ENCODE assay signal across 22 cellular contexts in the genomic region with DNA sequence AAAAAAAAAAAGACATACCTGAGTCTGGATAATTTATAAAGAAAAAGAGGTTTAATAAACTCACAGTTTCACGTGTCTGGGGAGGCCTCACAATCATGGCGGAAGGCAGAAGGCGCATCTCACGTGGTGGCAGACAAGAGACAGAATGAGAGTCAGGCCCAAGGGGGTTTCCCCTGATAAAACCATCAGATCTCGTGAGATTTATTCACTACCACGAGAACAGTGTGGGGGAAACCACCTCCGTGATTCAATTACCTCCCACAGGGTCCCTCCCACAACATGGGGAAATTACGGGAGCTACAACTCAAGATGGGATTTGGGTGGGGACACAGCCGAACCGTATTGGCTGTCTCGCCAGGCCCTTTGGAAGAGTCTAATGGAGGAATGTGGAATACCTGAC. TPM values are rescaled to one million over a fixed set of nuclear protein-coding genes. Genes with fewer than 3 reads are reported as not detected.
"Had no signal": no experiment of that assay in that cellular context is flagged by ENCODE, and none has a peak within 500 bp of the region (broad histone marks: within the 10 kb centered on the region; RNA-seq: fewer than 3 reads in every experiment).

No MANE protein-coding gene starts in this region.

- H3K27me3 ChIP-seq: right atrium auricular region had no signal

- DNase-seq: activated CD4-positive, alpha-beta T cell treated with anti-CD3 and anti-CD28 coated beads, Interleukin-2, amount 10 ng/mL, durations not matched to agents 7 days and 5 days; activated effector memory CD4-positive, alpha-beta T cell treated with Interleukin-2 at 50 U/mL for 16 hours; activated naive CD8-positive, alpha-beta T cell treated with anti-CD3 and anti-CD28 coated beads, Interleukin-2, amount 10 ng/mL, durations not matched to agents 7 days and 5 days; anterior cingulate cortex; cortex of kidney; effector CD4-positive, alpha-beta T cell; esophagus squamous epithelium; kidney glomerular epithelial cell; left ventricle myocardium superior; mesendoderm; stimulated activated CD4-positive, alpha-beta T cell treated with anti-CD3 and anti-CD28 coated beads, Interleukin-15, amount 100 ng/mL, for 24 hours; stimulated activated CD4-positive, alpha-beta T cell treated with anti-CD3 and anti-CD28 coated beads, Interleukin-4, amount 100 ng/mL, for 1 hour; stimulated activated naive CD4-positive, alpha-beta T cell had no signal

- H3K4me3 ChIP-seq: esophagus squamous epithelium, right atrium auricular region, skin epidermis, tibial nerve had no signal

- FAIRE-seq: TTC549 had no signal

- H3K9me3 Mint-ChIP-seq: activated naive CD8-positive, alpha-beta T cell treated with anti-CD3 and anti-CD28 coated beads, Interleukin-2, amount 10 ng/mL, durations not matched to agents 7 days and 5 days had no signal

- H3K27ac Mint-ChIP-seq: activated CD4-positive, alpha-beta T cell treated with anti-CD3 and anti-CD28 coated beads, Interleukin-2, amount 10 ng/mL, durations not matched to agents 7 days and 5 days; activated naive CD8-positive, alpha-beta T cell treated with anti-CD3 and anti-CD28 coated beads, Interleukin-2, amount 10 ng/mL, durations not matched to agents 7 days and 5 days; nephron; WTC11 had no signal

- H3K36me3 ChIP-seq: brain microvascular endothelial cell, esophagus squamous epithelium, right atrium auricular region, tibial nerve had no signal

- H3K9me3 ChIP-seq: esophagus squamous epithelium, right atrium auricular region had no signal

- H3K36me3 Mint-ChIP-seq: activated naive CD8-positive, alpha-beta T cell treated with anti-CD3 and anti-CD28 coated beads, Interleukin-2, amount 10 ng/mL, durations not matched to agents 7 days and 5 days; WTC11 had no signal

- H3K4me3 Mint-ChIP-seq: activated CD4-positive, alpha-beta T cell treated with anti-CD3 and anti-CD28 coated beads, Interleukin-2, amount 10 ng/mL, durations not matched to agents 7 days and 5 days; activated naive CD8-positive, alpha-beta T cell treated with anti-CD3 and anti-CD28 coated beads, Interleukin-2, amount 10 ng/mL, durations not matched to agents 7 days and 5 days; nephron; WTC11 had no signal

- ATAC-seq: left ventricle myocardium superior, WTC11 had no signal

- H3K4me1 Mint-ChIP-seq: activated CD4-positive, alpha-beta T cell treated with anti-CD3 and anti-CD28 coated beads, Interleukin-2, amount 10 ng/mL, durations not matched to agents 7 days and 5 days; activated naive CD8-positive, alpha-beta T cell treated with anti-CD3 and anti-CD28 coated beads, Interleukin-2, amount 10 ng/mL, durations not matched to agents 7 days and 5 days had no signal

- H3K4me1 ChIP-seq: right atrium auricular region, tibial nerve had no signal

- H3K27ac ChIP-seq: skin epidermis had no signal

RNA-seq across cellular contexts. Expression of a gene that starts 34.6 kb away (rescaled TPM):
- total RNA-seq: activated CD4-positive, alpha-beta T cell treated with anti-CD3 and anti-CD28 coated beads, Interleukin-2, amount 10 ng/mL, durations not matched to agents 7 days and 5 days; activated naive CD8-positive, alpha-beta T cell treated with anti-CD3 and anti-CD28 coated beads, Interleukin-2, amount 10 ng/mL, durations not matched to agents 7 days and 5 days; endothelial cell of umbilical vein; T-helper 2 cell treated with Interferon-gamma antibody and Interleukin-4, amounts not matched to agents 100 ng/mL and 5 ng/mL, for 36 hours had no signal
